In genomic region chr9:137123459-137123819, GRCh38 we compare ENCODE assay signal across 21 cellular contexts.
DNase-seq lines count a peak whose midpoint lies in the region; ATAC-seq, FAIRE-seq and TF ChIP-seq lines count a peak whose summit lies in the region.
"Had no signal": no experiment of that assay in that cellular context is flagged by ENCODE, and none has a peak within 500 bp of the region (broad histone marks: within the 10 kb centered on the region; RNA-seq: fewer than 3 reads in every experiment).

No MANE protein-coding gene starts in this region.

- peak; percentile 47 for ATAC-seq in HG03064 (IDR thresholded peaks at IDR 0.05; ENCODE audit: low read depth, unreplicated experiment)
- no peak for ATAC-seq in GM19397 (IDR thresholded peaks at IDR 0.05; ENCODE audit: unreplicated experiment)
- no peak for ATAC-seq in HG03280 (IDR thresholded peaks at IDR 0.05; ENCODE audit: unreplicated experiment)
- ATAC-seq: esophagus mucosa, HepG2 had no signal

- no peak overlapping the region for H2AFZ ChIP-seq in SU-DHL-6 (ENCODE audit: low read depth, low read length, severe bottlenecking)

- H3K9ac ChIP-seq in SU-DHL-6 (ENCODE audit: low read length): peak overlapping the region; percentile 20

- H3F3A ChIP-seq in SU-DHL-6 (ENCODE audit: insufficient read depth): peaks cover 45% of the 10 kb centered on the region

- no peaks in the 10 kb centered on the region for H3K36me3 ChIP-seq in SU-DHL-6 (ENCODE audit: low read length)
- H3K36me3 ChIP-seq: neutrophil had no signal

- H4K20me1 ChIP-seq in SU-DHL-6 (ENCODE audit: low read depth, low read length): no peaks in the 10 kb centered on the region

- H3K9me3 ChIP-seq in SU-DHL-6 (ENCODE audit: insufficient read depth, low read length): no peaks in the 10 kb centered on the region
- H3K9me3 ChIP-seq: neutrophil had no signal

- peak overlapping the region; percentile 53 for H3K4me2 ChIP-seq in SU-DHL-6 (ENCODE audit: low read depth, low read length, poor library complexity, severe bottlenecking)

- H3K27ac ChIP-seq in SU-DHL-6 (ENCODE audit: low read depth, low read length): peak overlapping the region; percentile 90
- H3K27ac ChIP-seq: neutrophil had no signal

- peak; percentile 76 for FAIRE-seq in GM19239 (lab: Jason Lieb, UNC)
- FAIRE-seq: frontal cortex, HepG2, small intestine had no signal

- H3K9me2 ChIP-seq in SU-DHL-6 (replicated peaks; ENCODE audit: insufficient read depth, low read length): no peaks in the 10 kb centered on the region

- no peak overlapping the region; the same call in 1 of the 2 replicates for H3K4me3 ChIP-seq in GM12864 (ENCODE audit: low read depth, low read length)
- peak overlapping the region; percentile 7 for H3K4me3 ChIP-seq in SU-DHL-6 (ENCODE audit: insufficient read depth, low read length, poor library complexity, severe bottlenecking)
- H3K4me3 ChIP-seq: SK-N-MC had no signal

- H3K27me3 ChIP-seq in SU-DHL-6 (ENCODE audit: low read length): no peaks in the 10 kb centered on the region

- peaks cover 15% of the 10 kb centered on the region for H3K79me2 ChIP-seq in SU-DHL-6 (ENCODE audit: insufficient read depth, low read length)

- peak; percentile 49 for DNase-seq in GM12864 (ENCODE audit: low read depth)
- DNase-seq in GM19239 (ENCODE audit: insufficient read length, low spot score): no peak
- no peak for DNase-seq in NCI-H2107 treated with DMSO at 0.1 percent for 48 hours (lab: John Stamatoyannopoulos, UW; ENCODE audit: unreplicated experiment)
- DNase-seq in NCI-H146 (lab: John Stamatoyannopoulos, UW): no peak
- DNase-seq: effector memory CD4-positive, alpha-beta T cell; islet precursor cell; NCI-H1417; NCI-H2107; NCI-H510A treated with DMSO at 0.1 percent for 48 hours; small intestine; stimulated activated CD4-positive, alpha-beta T cell treated with anti-CD3 and anti-CD28 coated beads, Interleukin-4, amount 100 ng/mL, for 1 hour; T1000 had no signal

- TF ChIP-seq CTCF in GM12864 (IDR thresholded peaks at IDR 0.05; ENCODE audit: low read depth, low read length, missing control alignments) (no peak), SU-DHL-6 (IDR thresholded peaks at IDR 0.05; ENCODE audit: insufficient read depth, low read length, poor library complexity, severe bottlenecking) (no peak)
